ENCODE assay signal across 9 cellular contexts in the genomic region with DNA sequence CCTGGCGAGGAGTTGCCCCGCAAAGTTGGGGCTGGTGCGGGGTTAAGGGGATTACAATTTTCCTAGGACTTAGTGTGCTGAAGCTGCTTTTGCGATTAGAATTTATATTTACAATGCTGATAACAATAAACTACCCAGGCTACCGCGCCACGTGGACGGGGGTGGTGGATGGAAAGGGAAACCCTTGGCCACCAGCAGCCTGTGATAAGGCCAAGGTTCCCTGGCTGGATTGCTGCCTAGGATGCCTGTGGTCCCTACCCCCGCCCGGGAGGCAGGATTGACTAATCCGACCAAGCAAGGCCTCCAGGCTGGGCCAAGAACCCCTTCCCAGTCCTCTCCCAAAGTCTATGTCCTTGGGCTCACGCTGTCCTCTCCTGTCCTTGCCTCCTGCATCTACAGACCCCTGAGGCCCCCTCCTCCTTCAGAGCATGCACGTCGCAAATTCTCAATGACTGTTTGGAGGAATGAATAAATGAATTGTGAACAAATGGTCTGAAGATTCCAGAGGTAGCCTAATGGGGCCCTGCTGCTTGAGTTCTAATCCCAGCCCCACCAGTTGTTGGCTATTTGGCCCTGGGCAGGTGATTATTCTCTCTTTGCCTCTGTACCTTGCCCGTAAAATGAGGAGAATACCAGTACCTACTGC. TPM values are rescaled to one million over a fixed set of nuclear protein-coding genes. Genes with fewer than 3 reads are reported as not detected.
DNase-seq lines count a peak whose midpoint lies in the region; ATAC-seq, FAIRE-seq and TF ChIP-seq lines count a peak whose summit lies in the region.
"Had no signal": no experiment of that assay in that cellular context is flagged by ENCODE, and none has a peak within 500 bp of the region (broad histone marks: within the 10 kb centered on the region; RNA-seq: fewer than 3 reads in every experiment).

No MANE protein-coding gene starts in this region.

- DNase-seq in bronchial epithelial cell (ENCODE audit: low read depth) (no peak), left lobe of liver (ENCODE audit: low spot score) (peak; percentile 93), activated gamma-delta T cell treated with Interleukin-2 at 50 U/mL for 16 hours (no peak), NCI-H146 (lab: John Stamatoyannopoulos, UW) (no peak), NCI-H1105 (lab: John Stamatoyannopoulos, UW) (no peak)
- DNase-seq in stimulated activated naive B cell treated with anti-CD40 and anti-IgM and Interleukin-4, amounts not matched to agents 10 μg/mL and 1 μg/mL and 100 μg/mL, for 72 hours = no peak
- DNase-seq: activated CD4-positive, alpha-beta T cell treated with anti-CD3 and anti-CD28 coated beads for 4 hours had no signal

- CTCF ChIA-PET in HEK293 (lab: Yijun Ruan, JAX) = interaction anchor here (0.7 kb wide), 1 partner anchor 17 kb away, joined by 3 read pairs; no protein-coding TSS in a partner anchor

- FAIRE-seq in bronchial epithelial cell (lab: Jason Lieb, UNC) = no peak

- no peak overlapping the region for H3K27ac ChIP-seq in HEK293 (ENCODE audit: extremely low read depth, low read depth, low read length)

- peak overlapping the region; percentile 57 to 59 for H3K4me3 Mint-ChIP-seq in stimulated activated naive B cell treated with anti-CD40 and anti-IgM and Interleukin-4, amounts not matched to agents 10 μg/mL and 1 μg/mL and 100 μg/mL, for 72 hours

- H3K27me3 ChIP-seq in bronchial epithelial cell (ENCODE audit: control insufficient read depth, insufficient read depth, low read length) = no peaks in the 10 kb centered on the region

- H3K36me3 Mint-ChIP-seq in stimulated activated naive B cell treated with anti-CD40 and anti-IgM and Interleukin-4, amounts not matched to agents 10 μg/mL and 1 μg/mL and 100 μg/mL, for 72 hours = peaks cover 5 to 14% of the 10 kb centered on the region in 2 donors

- H3K9me3 ChIP-seq in HEK293 (ENCODE audit: control insufficient read depth, insufficient read depth, low read depth, low read length) = no peaks in the 10 kb centered on the region

- POLR2A ChIA-PET in HEK293 (lab: Yijun Ruan, JAX) = interaction anchor here (1.1 kb wide), 1 partner anchor 36 kb away, joined by 3 read pairs; no protein-coding TSS in a partner anchor

- no peak for TF ChIP-seq CTCF in HEK293 (tag by site-specific recombination; IDR thresholded peaks at IDR 0.05)
- no peak for TF ChIP-seq CTCF in bronchial epithelial cell (IDR thresholded peaks at IDR 0.05; ENCODE audit: insufficient read depth, low read length, severe bottlenecking)

- H3K9me3 Mint-ChIP-seq in stimulated activated naive B cell treated with anti-CD40 and anti-IgM and Interleukin-4, amounts not matched to agents 10 μg/mL and 1 μg/mL and 100 μg/mL, for 72 hours = peaks cover 5 to 10% of the 10 kb centered on the region in 2 donors

- no peaks in the 10 kb centered on the region for H3K4me1 ChIP-seq in HEK293 (ENCODE audit: control insufficient read depth, insufficient read depth, low read length)

- no peak overlapping the region for H3K27ac Mint-ChIP-seq in stimulated activated naive B cell treated with anti-CD40 and anti-IgM and Interleukin-4, amounts not matched to agents 10 μg/mL and 1 μg/mL and 100 μg/mL, for 72 hours

- peaks cover 3 to 5% of the 10 kb centered on the region in 2 donors for H3K4me1 Mint-ChIP-seq in stimulated activated naive B cell treated with anti-CD40 and anti-IgM and Interleukin-4, amounts not matched to agents 10 μg/mL and 1 μg/mL and 100 μg/mL, for 72 hours

- H3K27me3 Mint-ChIP-seq in stimulated activated naive B cell treated with anti-CD40 and anti-IgM and Interleukin-4, amounts not matched to agents 10 μg/mL and 1 μg/mL and 100 μg/mL, for 72 hours = peaks cover 23 to 25% of the 10 kb centered on the region in 2 donors

- H3K4me3 ChIP-seq in HEK293 (ENCODE audit: low read depth, low read length) (no peak overlapping the region), bronchial epithelial cell (ENCODE audit: low read depth, low read length) (peak overlapping the region; percentile 32)

- H3K36me3 ChIP-seq in HEK293 (ENCODE audit: control insufficient read depth in 2 of 2, insufficient read depth in 1 of 2, low read length in 2 of 2) (no peaks in the 10 kb centered on the region), bronchial epithelial cell (ENCODE audit: control insufficient read depth, insufficient read depth, low read length) (no peaks in the 10 kb centered on the region)

- ATAC-seq in left lobe of liver = peak; percentile 77
- no peak for ATAC-seq in stimulated activated naive B cell treated with anti-CD40 and anti-IgM and Interleukin-4, amounts not matched to agents 10 μg/mL and 1 μg/mL and 100 μg/mL, for 72 hours (replicated peaks)
- ATAC-seq in GM21786 (IDR thresholded peaks at IDR 0.05; ENCODE audit: unreplicated experiment) = no peak

TF ChIP-seq in HEK293, 187 proteins besides CTCF, POLR2A, EP300 and RAD21:
- TF ChIP-seq HOXD13 (CRISPR knock-in tag; IDR thresholded peaks at IDR 0.05; ENCODE audit: borderline replicate concordance) (no peak), ZNF23 (tag by site-specific recombination; IDR thresholded peaks at IDR 0.05; ENCODE audit: borderline replicate concordance) (no peak), ZIC2 (tag by site-specific recombination; IDR thresholded peaks at IDR 0.05) (0 out of 2 replicates have a peak, but pooled peaks have one; percentile 15), ZNF600 (tag by site-specific recombination; IDR thresholded peaks at IDR 0.05) (no peak), SETDB1 (IDR thresholded peaks at IDR 0.05; ENCODE audit: insufficient read length, low read length) (no peak), ZNF335 (tag by site-specific recombination; conservative IDR thresholded peaks at IDR 0.05) (peak; percentile 51; the same call in 1 of the 2 replicates), GLIS1 (tag by site-specific recombination; IDR thresholded peaks at IDR 0.05) (peak; percentile 73), ZBTB20 (tag by site-specific recombination; IDR thresholded peaks at IDR 0.05) (peak; percentile 20; the same call in 1 of the 2 replicates)
- TF ChIP-seq, protein P1, sequence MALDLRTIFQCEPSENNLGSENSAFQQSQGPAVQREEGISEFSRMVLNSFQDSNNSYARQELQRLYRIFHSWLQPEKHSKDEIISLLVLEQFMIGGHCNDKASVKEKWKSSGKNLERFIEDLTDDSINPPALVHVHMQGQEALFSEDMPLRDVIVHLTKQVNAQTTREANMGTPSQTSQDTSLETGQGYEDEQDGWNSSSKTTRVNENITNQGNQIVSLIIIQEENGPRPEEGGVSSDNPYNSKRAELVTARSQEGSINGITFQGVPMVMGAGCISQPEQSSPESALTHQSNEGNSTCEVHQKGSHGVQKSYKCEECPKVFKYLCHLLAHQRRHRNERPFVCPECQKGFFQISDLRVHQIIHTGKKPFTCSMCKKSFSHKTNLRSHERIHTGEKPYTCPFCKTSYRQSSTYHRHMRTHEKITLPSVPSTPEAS (tag by site-specific recombination; IDR thresholded peaks at IDR 0.05) = no peak
- TF ChIP-seq, protein P2, sequence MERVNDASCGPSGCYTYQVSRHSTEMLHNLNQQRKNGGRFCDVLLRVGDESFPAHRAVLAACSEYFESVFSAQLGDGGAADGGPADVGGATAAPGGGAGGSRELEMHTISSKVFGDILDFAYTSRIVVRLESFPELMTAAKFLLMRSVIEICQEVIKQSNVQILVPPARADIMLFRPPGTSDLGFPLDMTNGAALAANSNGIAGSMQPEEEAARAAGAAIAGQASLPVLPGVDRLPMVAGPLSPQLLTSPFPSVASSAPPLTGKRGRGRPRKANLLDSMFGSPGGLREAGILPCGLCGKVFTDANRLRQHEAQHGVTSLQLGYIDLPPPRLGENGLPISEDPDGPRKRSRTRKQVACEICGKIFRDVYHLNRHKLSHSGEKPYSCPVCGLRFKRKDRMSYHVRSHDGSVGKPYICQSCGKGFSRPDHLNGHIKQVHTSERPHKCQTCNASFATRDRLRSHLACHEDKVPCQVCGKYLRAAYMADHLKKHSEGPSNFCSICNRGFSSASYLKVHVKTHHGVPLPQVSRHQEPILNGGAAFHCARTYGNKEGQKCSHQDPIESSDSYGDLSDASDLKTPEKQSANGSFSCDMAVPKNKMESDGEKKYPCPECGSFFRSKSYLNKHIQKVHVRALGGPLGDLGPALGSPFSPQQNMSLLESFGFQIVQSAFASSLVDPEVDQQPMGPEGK (tag by site-specific recombination; IDR thresholded peaks at IDR 0.05) = peak; percentile 1; the same call in 1 of the 2 replicates
- TF ChIP-seq, protein P3, sequence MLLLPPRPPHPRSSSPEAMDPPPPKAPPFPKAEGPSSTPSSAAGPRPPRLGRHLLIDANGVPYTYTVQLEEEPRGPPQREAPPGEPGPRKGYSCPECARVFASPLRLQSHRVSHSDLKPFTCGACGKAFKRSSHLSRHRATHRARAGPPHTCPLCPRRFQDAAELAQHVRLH (tag by site-specific recombination; IDR thresholded peaks at IDR 0.05) = 0 out of 2 replicates have a peak, but pooled peaks have one; percentile 26
- TF ChIP-seq, protein P4, sequence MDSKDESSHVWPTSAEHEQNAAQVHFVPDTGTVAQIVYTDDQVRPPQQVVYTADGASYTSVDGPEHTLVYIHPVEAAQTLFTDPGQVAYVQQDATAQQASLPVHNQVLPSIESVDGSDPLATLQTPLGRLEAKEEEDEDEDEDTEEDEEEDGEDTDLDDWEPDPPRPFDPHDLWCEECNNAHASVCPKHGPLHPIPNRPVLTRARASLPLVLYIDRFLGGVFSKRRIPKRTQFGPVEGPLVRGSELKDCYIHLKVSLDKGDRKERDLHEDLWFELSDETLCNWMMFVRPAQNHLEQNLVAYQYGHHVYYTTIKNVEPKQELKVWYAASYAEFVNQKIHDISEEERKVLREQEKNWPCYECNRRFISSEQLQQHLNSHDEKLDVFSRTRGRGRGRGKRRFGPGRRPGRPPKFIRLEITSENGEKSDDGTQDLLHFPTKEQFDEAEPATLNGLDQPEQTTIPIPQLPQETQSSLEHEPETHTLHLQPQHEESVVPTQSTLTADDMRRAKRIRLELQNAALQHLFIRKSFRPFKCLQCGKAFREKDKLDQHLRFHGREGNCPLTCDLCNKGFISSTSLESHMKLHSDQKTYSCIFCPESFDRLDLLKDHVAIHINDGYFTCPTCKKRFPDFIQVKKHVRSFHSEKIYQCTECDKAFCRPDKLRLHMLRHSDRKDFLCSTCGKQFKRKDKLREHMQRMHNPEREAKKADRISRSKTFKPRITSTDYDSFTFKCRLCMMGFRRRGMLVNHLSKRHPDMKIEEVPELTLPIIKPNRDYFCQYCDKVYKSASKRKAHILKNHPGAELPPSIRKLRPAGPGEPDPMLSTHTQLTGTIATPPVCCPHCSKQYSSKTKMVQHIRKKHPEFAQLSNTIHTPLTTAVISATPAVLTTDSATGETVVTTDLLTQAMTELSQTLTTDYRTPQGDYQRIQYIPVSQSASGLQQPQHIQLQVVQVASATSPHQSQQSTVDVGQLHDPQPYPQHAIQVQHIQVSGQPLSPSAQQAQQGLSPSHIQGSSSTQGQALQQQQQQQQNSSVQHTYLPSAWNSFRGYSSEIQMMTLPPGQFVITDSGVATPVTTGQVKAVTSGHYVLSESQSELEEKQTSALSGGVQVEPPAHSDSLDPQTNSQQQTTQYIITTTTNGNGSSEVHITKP (tag by site-specific recombination; IDR thresholded peaks at IDR 0.05) = peak; percentile 63

RNA-seq across cellular contexts. Expression of a gene that starts 7.6 kb away (rescaled TPM):
- total RNA-seq in bronchial epithelial cell = 4.7 and 7.4 TPM in 2 replicates
- 15.5 TPM for total RNA-seq in left lobe of liver
